In the genomic region with DNA sequence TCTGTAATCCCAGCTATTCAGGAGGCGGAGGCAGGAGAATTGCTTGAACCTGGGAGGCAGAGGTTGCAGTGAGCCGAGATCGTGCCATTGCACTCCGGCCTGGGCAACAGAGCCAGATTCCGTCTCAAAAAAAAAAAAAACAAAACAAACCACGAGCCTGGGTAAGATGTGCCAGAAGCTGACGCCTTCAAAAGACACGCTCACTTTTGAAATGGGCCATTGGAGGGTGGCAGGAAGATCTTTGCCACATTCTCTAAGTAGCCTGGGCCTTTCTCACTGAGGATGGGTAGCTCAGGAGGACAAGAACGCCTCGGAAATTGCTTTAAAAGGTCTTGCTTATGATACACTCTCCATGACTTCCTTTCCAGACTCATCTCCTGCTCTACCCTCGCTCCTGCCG, we compare ENCODE assay signal across 31 cellular contexts.
"Had no signal": no experiment of that assay in that cellular context is flagged by ENCODE, and none has a peak within 500 bp of the region (broad histone marks: within the 10 kb centered on the region; RNA-seq: fewer than 3 reads in every experiment).

No MANE protein-coding gene starts in this region.

- H3K27ac Mint-ChIP-seq: immature natural killer cell; mesothelial cell of epicardium; natural killer cell; nephron progenitor cell; neural progenitor cell; stimulated activated memory B cell treated with anti-CD40 and anti-IgM and Interleukin-4, amounts not matched to agents 10 μg/mL and 1 μg/mL and 100 μg/mL, for 72 hours had no signal

- H3K9ac ChIP-seq: neural progenitor cell, parathyroid adenoma had no signal

- H3K27me3 ChIP-seq: left lung, neural progenitor cell, right atrium auricular region, right lobe of liver, testis, thyroid gland, upper lobe of right lung had no signal

- H3K36me3 Mint-ChIP-seq: immature natural killer cell; mesothelial cell of epicardium; naive B cell; natural killer cell; neural progenitor cell; stimulated activated memory B cell treated with anti-CD40 and anti-IgM and Interleukin-4, amounts not matched to agents 10 μg/mL and 1 μg/mL and 100 μg/mL, for 72 hours had no signal

- H3K4me3 Mint-ChIP-seq: immature natural killer cell; mesothelial cell of epicardium; naive B cell; natural killer cell; nephron progenitor cell; neural progenitor cell; stimulated activated memory B cell treated with anti-CD40 and anti-IgM and Interleukin-4, amounts not matched to agents 10 μg/mL and 1 μg/mL and 100 μg/mL, for 72 hours; stimulated activated naive CD8-positive, alpha-beta T cell treated with anti-CD3 and anti-CD28 coated beads, Interleukin-15, amount 100 ng/mL, for 72 hours had no signal

- H3K4me1 Mint-ChIP-seq: immature natural killer cell, natural killer cell had no signal

- H3K27me3 Mint-ChIP-seq: naive B cell; stimulated activated memory B cell treated with anti-CD40 and anti-IgM and Interleukin-4, amounts not matched to agents 10 μg/mL and 1 μg/mL and 100 μg/mL, for 72 hours; stimulated activated naive CD8-positive, alpha-beta T cell treated with anti-CD3 and anti-CD28 coated beads, Interleukin-15, amount 100 ng/mL, for 72 hours had no signal

- H3K4me2 ChIP-seq: neural progenitor cell, smooth muscle cell had no signal

- H3K9me3 ChIP-seq: left lung, lower lobe of right lung, neutrophil, right atrium auricular region, right lobe of liver, testis, thyroid gland, upper lobe of right lung had no signal

- H3K4me3 ChIP-seq: left lung, lower lobe of right lung, neural progenitor cell, right atrium auricular region, right lobe of liver, smooth muscle cell, testis, thyroid gland, upper lobe of right lung had no signal

- H3K36me3 ChIP-seq: left lung, lower lobe of right lung, neural progenitor cell, neutrophil, right atrium auricular region, right lobe of liver, thyroid gland, upper lobe of right lung had no signal

- H3K4me1 ChIP-seq: parathyroid adenoma, right lobe of liver had no signal

- ATAC-seq: left colon; left lung; lower lobe of right lung; natural killer cell; right lobe of liver; stimulated activated memory B cell treated with anti-CD40 and anti-IgM and Interleukin-4, amounts not matched to agents 10 μg/mL and 1 μg/mL and 100 μg/mL, for 72 hours; stimulated activated naive CD8-positive, alpha-beta T cell treated with anti-CD3 and anti-CD28 coated beads, Interleukin-15, amount 100 ng/mL, for 72 hours had no signal

- DNase-seq: hypothalamus; immature natural killer cell; kidney; left colon; mammary epithelial cell; mesendoderm; naive B cell; natural killer cell; nephron progenitor cell; occipital lobe; right lobe of liver; stimulated activated CD4-positive, alpha-beta T cell treated with anti-CD3 and anti-CD28 coated beads, Interleukin-1b, Interleukin-23, amount 100 ng/mL, for 48 hours; stimulated activated CD4-positive, alpha-beta T cell treated with anti-CD3 and anti-CD28 coated beads, Interleukin-2, amount 100 ng/mL, for 48 hours; stimulated activated CD4-positive, alpha-beta T cell treated with anti-CD3 and anti-CD28 coated beads, Interleukin-4, amount 100 ng/mL, for 4 hours; stimulated activated CD8-positive, alpha-beta memory T cell treated with anti-CD3 and anti-CD28 coated beads, Interleukin-4, amount 100 ng/mL, for 48 hours; stimulated activated naive CD4-positive, alpha-beta T cell treated with Interleukin-2 at 50 U/mL for 16 hours; stimulated activated naive CD8-positive, alpha-beta T cell treated with anti-CD3 and anti-CD28 coated beads, Interleukin-15, amount 100 ng/mL, for 72 hours; substantia nigra; testis; thyroid gland; trophoblast cell had no signal

- H3K27ac ChIP-seq: left lung, lower lobe of right lung, neural progenitor cell, neutrophil, parathyroid adenoma, right atrium auricular region, right lobe of liver, testis, thyroid gland, upper lobe of right lung had no signal

- H3K9me3 Mint-ChIP-seq: immature natural killer cell; mesothelial cell of epicardium; naive B cell; natural killer cell; nephron progenitor cell; neural progenitor cell; stimulated activated memory B cell treated with anti-CD40 and anti-IgM and Interleukin-4, amounts not matched to agents 10 μg/mL and 1 μg/mL and 100 μg/mL, for 72 hours; stimulated activated naive CD8-positive, alpha-beta T cell treated with anti-CD3 and anti-CD28 coated beads, Interleukin-15, amount 100 ng/mL, for 72 hours had no signal
